10 cellular contexts compared by ENCODE assay signal in the genomic region with DNA sequence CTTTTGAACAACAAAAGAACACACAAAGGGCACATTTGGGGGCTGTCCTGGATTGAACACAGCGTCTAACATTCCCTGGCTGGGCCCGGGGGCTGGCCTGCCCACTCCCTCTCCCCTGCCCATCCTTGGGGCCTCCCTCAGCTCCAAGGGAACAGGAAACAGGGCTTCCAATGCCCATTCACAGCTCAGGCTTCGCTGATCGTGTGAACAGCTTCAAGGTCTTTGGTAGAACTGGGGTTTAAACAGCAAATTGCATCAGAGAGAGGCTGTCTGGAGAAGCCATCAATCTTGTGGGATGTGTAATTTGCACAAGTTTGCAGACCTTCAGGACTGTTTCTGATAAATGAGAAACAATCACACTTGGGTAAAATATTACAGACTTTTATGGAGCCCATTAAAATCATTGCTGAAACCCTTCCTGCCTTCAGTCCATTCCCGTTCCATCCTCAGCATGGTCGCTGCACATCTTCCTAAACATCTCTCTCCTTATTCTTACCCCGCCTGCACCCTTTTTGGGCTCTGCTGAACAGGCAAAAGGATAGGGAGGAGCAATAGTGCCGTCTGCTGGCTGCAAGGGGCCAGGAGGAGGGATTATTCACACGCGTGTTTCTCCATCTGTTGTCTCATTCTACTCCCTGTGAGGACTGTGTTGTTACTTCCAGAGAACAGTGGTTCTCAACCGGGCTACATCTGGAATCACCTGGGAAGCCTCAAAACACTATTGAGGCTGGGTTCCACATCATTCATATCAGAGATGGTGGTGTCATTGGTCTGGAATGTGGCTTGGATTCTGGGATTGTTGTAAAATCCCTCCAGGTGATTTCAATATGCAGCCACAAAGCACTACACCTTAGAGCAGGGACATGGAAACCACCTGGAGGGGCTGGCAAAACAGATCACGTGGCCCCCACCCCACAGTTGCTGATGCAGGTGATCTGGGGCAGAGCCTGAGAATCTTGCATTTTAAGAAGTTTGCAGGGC.
DNase-seq lines count a peak whose midpoint lies in the region; ATAC-seq and TF ChIP-seq lines count a peak whose summit lies in the region.
"Had no signal": no experiment of that assay in that cellular context is flagged by ENCODE, and none has a peak within 500 bp of the region (broad histone marks: within the 10 kb centered on the region; RNA-seq: fewer than 3 reads in every experiment).

No MANE protein-coding gene starts in this region.

- TF ChIP-seq EP300 in sigmoid colon (IDR thresholded peaks at IDR 0.05): no peak

- WGBS in sigmoid colon, 2 donors: 41 to 48% methylated on average over 12 of the region's 12 CpGs

- H3K36me3 ChIP-seq in lower lobe of right lung: no peaks in the 10 kb centered on the region
- no peaks in the 10 kb centered on the region for H3K36me3 ChIP-seq in sigmoid colon

- H3K4me3 ChIP-seq in lower lobe of right lung (no peak overlapping the region), sigmoid colon (no peak overlapping the region)

- peak; percentile 30 for DNase-seq in DMS 273 treated with DMSO at 0.1 percent for 48 hours (lab: John Stamatoyannopoulos, UW)
- DNase-seq in anterior cingulate cortex (lab: John Stamatoyannopoulos, UW): peak in 40 of 58 donors; percentile 3 to 61 (median 22)
- DNase-seq in lower lobe of right lung: no peak
- no peak for DNase-seq in NCI-H510A treated with DMSO at 0.1 percent for 48 hours (lab: John Stamatoyannopoulos, UW)
- DNase-seq in sigmoid colon: no peak
- DNase-seq: NCI-H187 treated with DMSO at 0.1 percent for 48 hours had no signal

- H3K27ac ChIP-seq in lower lobe of right lung (no peak overlapping the region), sigmoid colon (no peak overlapping the region)

- TF ChIP-seq POLR2A in sigmoid colon (IDR thresholded peaks at IDR 0.05): no peak

- H3K9me3 ChIP-seq in lower lobe of right lung (no peaks in the 10 kb centered on the region), sigmoid colon (no peaks in the 10 kb centered on the region)

- ATAC-seq in lower lobe of right lung (no peak), HG03342 (IDR thresholded peaks at IDR 0.05; ENCODE audit: unreplicated experiment) (no peak), GM18502 (IDR thresholded peaks at IDR 0.05; ENCODE audit: poor library complexity, unreplicated experiment) (no peak)
- ATAC-seq: stimulated activated effector memory CD8-positive, alpha-beta T cell treated with anti-CD3 and anti-CD28 coated beads, Interleukin-12 subunit alpha, Interleukin-12 subunit beta, amount 100 ng/mL, for 72 hours had no signal

- intact Hi-C loops in lower lobe of right lung (cut with DNase I) (no loop called here), sigmoid colon (cut with DNase I) (no loop called here)

- H3K4me1 ChIP-seq in lower lobe of right lung: no peaks in the 10 kb centered on the region
- peaks cover 0 to 16% (median 10%) of the 10 kb centered on the region in 4 donors for H3K4me1 ChIP-seq in sigmoid colon

- TF ChIP-seq CTCF in LNCAP (IDR thresholded peaks at IDR 0.05): peak; percentile 88
- peak; percentile 12 for TF ChIP-seq CTCF in lower lobe of right lung (IDR thresholded peaks at IDR 0.05)
- TF ChIP-seq CTCF in sigmoid colon (IDR thresholded peaks at IDR 0.05): no peak

- H3K27me3 ChIP-seq in lower lobe of right lung (ENCODE audit: low read depth): no peaks in the 10 kb centered on the region
- no peaks in the 10 kb centered on the region for H3K27me3 ChIP-seq in sigmoid colon

Comparison
In these comparisons a context has a peak if more than half of its experiments do, and no peak if none do; other contexts are left out.
1. DNase-seq: peak in DMS 273 treated with DMSO at 0.1 percent for 48 hours (single experiment) and anterior cingulate cortex (40 of 58); none in lower lobe of right lung (single experiment), NCI-H510A treated with DMSO at 0.1 percent for 48 hours (single experiment) and sigmoid colon (single experiment).
2. CTCF ChIP-seq: peak in LNCAP (single experiment) and lower lobe of right lung (single experiment); none in sigmoid colon (0 of 4).